In genomic region chr17:58514795-58515157, GRCh38 we compare ENCODE assay signal across 9 cellular contexts. TPM values are rescaled to one million over a fixed set of nuclear protein-coding genes. Genes with fewer than 3 reads are reported as not detected.
DNase-seq lines count a peak whose midpoint lies in the region; TF ChIP-seq lines count a peak whose summit lies in the region.
"Had no signal": no experiment of that assay in that cellular context is flagged by ENCODE, and none has a peak within 500 bp of the region (broad histone marks: within the 10 kb centered on the region; RNA-seq: fewer than 3 reads in every experiment).

No MANE protein-coding gene starts in this region.

- H3K27me3 ChIP-seq in sigmoid colon, result no peaks in the 10 kb centered on the region

- 29 to 36% methylated on average over 11 of the region's 11 CpGs for WGBS in sigmoid colon, 2 donors

- DNase-seq in fibroblast of the aortic adventitia (ENCODE audit: low read depth), result no peak
- DNase-seq in sigmoid colon, result no peak
- no peak for DNase-seq in RPMI8226
- no peak for DNase-seq in A172 (ENCODE audit: low spot score)
- DNase-seq in NOMO-1 (lab: John Stamatoyannopoulos, UW; ENCODE audit: unreplicated experiment in 2 of 2), result no peak
- no peak for DNase-seq in NCI-H1930 (lab: John Stamatoyannopoulos, UW)

- TF ChIP-seq CTCF in VCaP (conservative IDR thresholded peaks at IDR 0.05) (no peak), fibroblast of the aortic adventitia (IDR thresholded peaks at IDR 0.05; ENCODE audit: insufficient read depth, low read length) (no peak), sigmoid colon (IDR thresholded peaks at IDR 0.05) (no peak)

- H3K4me1 ChIP-seq in sigmoid colon, result peaks cover 0 to 44% (median 38%) of the 10 kb centered on the region in 4 donors

- H3K9me3 ChIP-seq in sigmoid colon, result no peaks in the 10 kb centered on the region

- intact Hi-C loops in sigmoid colon (cut with DNase I), result loop anchor here (5.0 to 10.0 kb wide), 7 partner anchors 160 to 1880 kb away; partner anchors contain the start of genes RAD51C, SMG8, SUPT4H1 and TEX14

- no peak for TF ChIP-seq EP300 in sigmoid colon (IDR thresholded peaks at IDR 0.05)

- H3K36me3 ChIP-seq in sigmoid colon, result peaks cover 0 to 31% (median 21%) of the 10 kb centered on the region in 4 donors

- TF ChIP-seq POLR2A in sigmoid colon (IDR thresholded peaks at IDR 0.05), result no peak

- H3K27ac ChIP-seq in VCaP, result peak overlapping the region; percentile 88
- H3K27ac ChIP-seq in sigmoid colon, result peak overlapping the region; percentile 80 to 85 (median 81)

- H3K4me3 ChIP-seq in GM08714 (ENCODE audit: low read length) (peak overlapping the region; percentile 78; the same call in 1 of the 2 replicates), fibroblast of the aortic adventitia (ENCODE audit: low read depth, low read length) (peak overlapping the region; percentile 81), sigmoid colon (peak overlapping the region; percentile 49 to 74 (median 66))

RNA-seq across cellular contexts. Expression of gene MTMR4, which starts 0.3 kb away (rescaled TPM):
- total RNA-seq in fibroblast of the aortic adventitia (ENCODE audit: low replicate concordance), result 33.3 and 49.8 TPM in 2 replicates
- total RNA-seq in sigmoid colon, result 10 to 100 TPM; 18.6 to 28.5 (median 25.3) TPM
- polyA plus RNA-seq in sigmoid colon, result 10 to 100 TPM in 1 of 3 donors, 1 to 10 TPM in 2; 6.0 to 22.6 (median 9.2) TPM
- 46.3 and 49.7 TPM in 2 replicates for total RNA-seq in A172 (2014; rRNA removed; shearing (Covaris generic))

RNA-seq across cellular contexts. Expression of gene HSF5, which starts 26.6 kb away (rescaled TPM):
- total RNA-seq in fibroblast of the aortic adventitia (ENCODE audit: low replicate concordance) (0.16 TPM in 1 of 2 replicates, not detected in the other), sigmoid colon (under 1 TPM in 1 of 4 donors, not detected in 3; under 0.01 TPM)
- under 1 TPM in 1 of 3 donors, not detected in 2; 0.29 TPM for polyA plus RNA-seq in sigmoid colon
- total RNA-seq in A172 (2014; rRNA removed; shearing (Covaris generic)), result not detected in 2 replicates
- total RNA-seq: glomerular endothelial cell had no signal
